Comparison of ENCODE assay signal across 8 cellular contexts in genomic region chr14:95460647-95461478, GRCh38. TPM values are rescaled to one million over a fixed set of nuclear protein-coding genes. Genes with fewer than 3 reads are reported as not detected.
A peak's percentile ranks its signal among the peaks of the same experiment; 100 is the strongest.
DNase-seq lines count a peak whose midpoint lies in the region; ATAC-seq and TF ChIP-seq lines count a peak whose summit lies in the region.

No MANE protein-coding gene starts in this region.

- H3K4me3 Mint-ChIP-seq in neural crest cell: no peak overlapping the region

- H3K27ac Mint-ChIP-seq in neural crest cell (ENCODE audit: unreplicated experiment): peak overlapping the region; percentile 10

- H3K27me3 Mint-ChIP-seq in neural crest cell (ENCODE audit: low read depth): peaks cover 43% of the 10 kb centered on the region

- DNase-seq in G401 (ENCODE audit: low spot score) (peak; percentile 90), NCI-H2171 treated with DMSO at 0.1 percent for 48 hours (lab: John Stamatoyannopoulos, UW) (peak; percentile 81), neural crest cell (ENCODE audit: low read depth, low spot score) (no peak), adrenal gland (no peak), tibial artery (no peak), UCSD-AML1 (lab: John Stamatoyannopoulos, UW; ENCODE audit: unreplicated experiment) (no peak)
- no peak for DNase-seq in effector memory CD4-positive, alpha-beta T cell

- H3K27me3 ChIP-seq in effector memory CD4-positive, alpha-beta T cell (replicated peaks; ENCODE audit: control insufficient read depth, insufficient read depth, low read length, poor library complexity, severe bottlenecking): no peaks in the 10 kb centered on the region
- no peaks in the 10 kb centered on the region for H3K27me3 ChIP-seq in adrenal gland
- no peaks in the 10 kb centered on the region for H3K27me3 ChIP-seq in tibial artery

- H3K36me3 Mint-ChIP-seq in neural crest cell (ENCODE audit: low read depth): no peaks in the 10 kb centered on the region

- no peak for TF ChIP-seq CTCF in neural crest cell (conservative IDR thresholded peaks at IDR 0.05)
- TF ChIP-seq CTCF in adrenal gland (IDR thresholded peaks at IDR 0.05): no peak
- TF ChIP-seq CTCF in tibial artery (IDR thresholded peaks at IDR 0.05): no peak

- H3K4me1 ChIP-seq in effector memory CD4-positive, alpha-beta T cell (ENCODE audit: control insufficient read depth, insufficient read depth, low read length, poor library complexity, severe bottlenecking): peaks cover 46% of the 10 kb centered on the region
- no peaks in the 10 kb centered on the region for H3K4me1 ChIP-seq in adrenal gland (replicated peaks in 1 of 2)
- H3K4me1 ChIP-seq in tibial artery: peaks cover 0 to 20% (median 8%) of the 10 kb centered on the region in 4 donors

- peak overlapping the region; percentile 68 for H3K27ac ChIP-seq in effector memory CD4-positive, alpha-beta T cell (ENCODE audit: insufficient read depth, low read length, poor library complexity, severe bottlenecking)
- H3K27ac ChIP-seq in adrenal gland: no peak overlapping the region
- H3K27ac ChIP-seq in tibial artery: no peak overlapping the region

- H3K9me3 ChIP-seq in effector memory CD4-positive, alpha-beta T cell (ENCODE audit: control insufficient read depth, low read length): no peaks in the 10 kb centered on the region
- H3K9me3 ChIP-seq in adrenal gland (replicated peaks in 1 of 3): no peaks in the 10 kb centered on the region
- no peaks in the 10 kb centered on the region for H3K9me3 ChIP-seq in tibial artery

- no peak overlapping the region for H3K4me3 ChIP-seq in effector memory CD4-positive, alpha-beta T cell (ENCODE audit: insufficient read depth, low read depth, low read length, poor library complexity, severe bottlenecking)
- H3K4me3 ChIP-seq in adrenal gland (no peak overlapping the region), tibial artery (no peak overlapping the region)

- intact Hi-C loops in adrenal gland (cut with DNase I): no loop called here
- intact Hi-C loops in tibial artery (cut with DNase I; ENCODE audit: low total_unique reads): no loop called here

- in situ Hi-C loops in G401 (cut with HindIII; ENCODE audit: low sequenced_read_pairs): no loop called here

- peaks cover 22% of the 10 kb centered on the region for H3K36me3 ChIP-seq in effector memory CD4-positive, alpha-beta T cell (ENCODE audit: control insufficient read depth, insufficient read depth, low read length)
- H3K36me3 ChIP-seq in adrenal gland (replicated peaks in 1 of 2) (peaks cover 0 to 3% of the 10 kb centered on the region in 2 donors), tibial artery (peaks cover 8 to 38% (median 17%) of the 10 kb centered on the region in 3 donors)

- TF ChIP-seq POLR2A in adrenal gland (IDR thresholded peaks at IDR 0.05): no peak

- peaks cover 16% of the 10 kb centered on the region for H3K4me1 Mint-ChIP-seq in neural crest cell

- no peak for ATAC-seq in HG02678 (IDR thresholded peaks at IDR 0.05; ENCODE audit: unreplicated experiment)

- 68 to 73% (median 72%) methylated on average over 21 to 29 of the region's 29 CpGs for WGBS in adrenal gland, 4 donors

- no peaks in the 10 kb centered on the region for H3K9me3 Mint-ChIP-seq in neural crest cell

RNA-seq across cellular contexts. Expression of gene SYNE3, which starts 55.6 kb away (rescaled TPM):
- 0.55 and 2.4 TPM in 2 replicates for total RNA-seq in G401 (2014; rRNA removed; shearing (Covaris generic))
- total RNA-seq in neural crest cell: 0.82 and 0.96 TPM in 2 replicates
- 10 to 100 TPM; 10.5 to 24.8 (median 14.4) TPM for total RNA-seq in adrenal gland
- 1 to 10 TPM; 2.5 to 6.2 (median 4.4) TPM for polyA plus RNA-seq in adrenal gland

Comparison
In these comparisons a context has a peak if more than half of its experiments do, and no peak if none do; other contexts are left out.
1. DNase-seq: peak in G401 (single experiment) and NCI-H2171 treated with DMSO at 0.1 percent for 48 hours (single experiment); none in effector memory CD4-positive, alpha-beta T cell (0 of 3), neural crest cell (single experiment), adrenal gland (0 of 7), tibial artery (0 of 2) and UCSD-AML1 (single experiment).